Comparison of ENCODE assay signal across 13 cellular contexts in genomic region chr1:213041443-213041842, GRCh38. TPM values are rescaled to one million over a fixed set of nuclear protein-coding genes. Genes with fewer than 3 reads are reported as not detected.
DNase-seq lines count a peak whose midpoint lies in the region; ATAC-seq and TF ChIP-seq lines count a peak whose summit lies in the region.
"Had no signal": no experiment of that assay in that cellular context is flagged by ENCODE, and none has a peak within 500 bp of the region (broad histone marks: within the 10 kb centered on the region; RNA-seq: fewer than 3 reads in every experiment).

No MANE protein-coding gene starts in this region.

- no peaks in the 10 kb centered on the region for H3K9me2 ChIP-seq in Loucy (replicated peaks; ENCODE audit: low read depth, low read length)

- peaks cover 13% of the 10 kb centered on the region for H3K4me1 ChIP-seq in Loucy (ENCODE audit: insufficient read depth, low read length, poor library complexity, severe bottlenecking)
- no peaks in the 10 kb centered on the region for H3K4me1 ChIP-seq in thyroid gland
- H3K4me1 ChIP-seq: prostate gland had no signal

- no peaks in the 10 kb centered on the region for H4K20me1 ChIP-seq in Loucy (ENCODE audit: insufficient read depth, low read length, poor library complexity, severe bottlenecking)

- H3K9ac ChIP-seq in Loucy (ENCODE audit: low read depth, low read length, poor library complexity, severe bottlenecking) = no peak overlapping the region

- peak overlapping the region; percentile 14 for H3K4me2 ChIP-seq in Loucy (ENCODE audit: low read depth, low read length, poor library complexity, severe bottlenecking)

- ATAC-seq in HG03280 (IDR thresholded peaks at IDR 0.05; ENCODE audit: unreplicated experiment) = no peak

- H3K27ac ChIP-seq in brain microvascular endothelial cell (peak overlapping the region; percentile 30), thyroid gland (no peak overlapping the region)
- H3K27ac ChIP-seq: prostate gland, SJCRH30, thoracic aorta had no signal

- H3K36me3 ChIP-seq in Loucy (ENCODE audit: insufficient read depth, low read length) (no peaks in the 10 kb centered on the region), brain microvascular endothelial cell (replicated peaks) (no peaks in the 10 kb centered on the region), thyroid gland (no peaks in the 10 kb centered on the region)
- H3K36me3 ChIP-seq: prostate gland, SJCRH30, thoracic aorta had no signal

- in situ Hi-C loops in brain microvascular endothelial cell (cut with HindIII; ENCODE audit: low pct_ligation_motif_present, low sequenced_read_pairs) = no loop called here

- H3K4me3 ChIP-seq in Loucy (ENCODE audit: low read length, poor library complexity, severe bottlenecking) (no peak overlapping the region), brain microvascular endothelial cell (ENCODE audit: low read depth, low read length) (no peak overlapping the region), thyroid gland (replicated peaks in 1 of 3) (no peak overlapping the region)
- H3K4me3 ChIP-seq: prostate gland, SJCRH30, thoracic aorta had no signal

- H3K9me3 ChIP-seq in Loucy (ENCODE audit: insufficient read depth, low read depth, low read length) (no peaks in the 10 kb centered on the region), thyroid gland (no peaks in the 10 kb centered on the region)
- H3K9me3 ChIP-seq: prostate gland, thoracic aorta had no signal

- DNase-seq in ELR (ENCODE audit: low read depth) = peak; percentile 77
- DNase-seq in brain microvascular endothelial cell = peak; percentile 60
- DNase-seq in kidney tubule cell (ENCODE audit: low spot score) = peak; percentile 18
- no peak for DNase-seq in T-helper 2 cell
- no peak for DNase-seq in thyroid gland
- no peak for DNase-seq in NCI-H2196 (lab: John Stamatoyannopoulos, UW; ENCODE audit: unreplicated experiment)
- DNase-seq: endodermal cell, hippocampal formation, SJCRH30 had no signal

- intact Hi-C loops in thyroid gland (cut with DNase I) = no loop called here

- TF ChIP-seq CTCF in Loucy (conservative IDR thresholded peaks at IDR 0.05; ENCODE audit: low read length) = no peak
- no peak for TF ChIP-seq CTCF in brain microvascular endothelial cell (IDR thresholded peaks at IDR 0.05; ENCODE audit: low read depth, low read length, missing control alignments)
- no peak for TF ChIP-seq CTCF in thyroid gland (IDR thresholded peaks at IDR 0.05)

- TF ChIP-seq POLR2A in thyroid gland (IDR thresholded peaks at IDR 0.05) = no peak

- H3F3A ChIP-seq in Loucy (ENCODE audit: low read depth) = no peaks in the 10 kb centered on the region

- 73 to 76% methylated on average over 1 of the region's 1 CpG for WGBS in thyroid gland, 2 donors

- no peak overlapping the region for H2AFZ ChIP-seq in Loucy (ENCODE audit: low read length)

- H3K79me2 ChIP-seq in Loucy (ENCODE audit: insufficient read depth, low read length) = no peaks in the 10 kb centered on the region

- H3K27me3 ChIP-seq in Loucy (ENCODE audit: insufficient read depth, low read length, poor library complexity, severe bottlenecking) = peaks cover 55% of the 10 kb centered on the region
- H3K27me3 ChIP-seq in brain microvascular endothelial cell (replicated peaks) = no peaks in the 10 kb centered on the region
- no peaks in the 10 kb centered on the region for H3K27me3 ChIP-seq in thyroid gland
- H3K27me3 ChIP-seq: SJCRH30 had no signal

RNA-seq across cellular contexts. Expression of gene RPS6KC1, which starts 9.6 kb away (rescaled TPM):
- total RNA-seq in thyroid gland = 10 to 100 TPM; 20.3 to 29.9 (median 22.1) TPM

RNA-seq across cellular contexts. Expression of gene ANGEL2, which starts 25.8 kb away (rescaled TPM):
- total RNA-seq in thyroid gland = 10 to 100 TPM; 46.7 to 77.8 (median 65.7) TPM

Comparison
In these comparisons a context has a peak if more than half of its experiments do, and no peak if none do; other contexts are left out.
1. DNase-seq: peak in ELR (single experiment), brain microvascular endothelial cell (single experiment) and kidney tubule cell (single experiment); none in T-helper 2 cell (0 of 5), thyroid gland (0 of 2) and NCI-H2196 (single experiment).